Comparison of ENCODE assay signal across 24 cellular contexts in the genomic region with DNA sequence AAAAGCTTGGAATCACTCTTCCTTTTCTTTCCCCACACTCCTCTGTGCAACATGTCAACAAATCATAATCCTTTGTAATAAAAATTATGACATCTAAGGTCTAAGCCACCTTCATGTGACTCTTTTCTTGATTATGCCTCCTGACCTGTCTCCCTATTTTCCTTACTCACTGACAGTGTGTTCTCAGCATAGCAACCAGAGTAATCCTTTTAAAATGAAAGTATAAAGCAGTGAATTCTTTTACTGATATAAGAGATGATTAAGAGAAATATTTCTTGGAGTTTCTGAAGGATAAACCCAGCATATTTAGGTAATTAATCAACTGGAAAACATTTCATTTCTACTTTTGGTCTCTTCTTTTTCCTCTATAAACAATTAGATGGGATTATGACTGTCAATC. TPM values are rescaled to one million over a fixed set of nuclear protein-coding genes. Genes with fewer than 3 reads are reported as not detected.
DNase-seq lines count a peak whose midpoint lies in the region; ATAC-seq and TF ChIP-seq lines count a peak whose summit lies in the region.
"Had no signal": no experiment of that assay in that cellular context is flagged by ENCODE, and none has a peak within 500 bp of the region (broad histone marks: within the 10 kb centered on the region; RNA-seq: fewer than 3 reads in every experiment).

No MANE protein-coding gene starts in this region.

- H3K9me3 ChIP-seq in CD8-positive, alpha-beta memory T cell (ENCODE audit: low read length), result no peaks in the 10 kb centered on the region
- H3K9me3 ChIP-seq: BLaER1 treated with 17β-estradiol and CSF1 and Interleukin-3, amounts not matched to agents 10 nM and 100 nM; breast epithelium; right lobe of liver; upper lobe of right lung had no signal

- H3K4me3 ChIP-seq in CD8-positive, alpha-beta memory T cell (ENCODE audit: low read length), result no peak overlapping the region
- H3K4me3 ChIP-seq in retinal pigment epithelial cell (ENCODE audit: low read length), result no peak overlapping the region
- H3K4me3 ChIP-seq: BLaER1 treated with 17β-estradiol and CSF1 and Interleukin-3, amounts not matched to agents 10 nM and 100 nM; breast epithelium; right lobe of liver; upper lobe of right lung had no signal

- ATAC-seq in activated T-helper 17 cell treated with anti-CD3 and anti-CD28 coated beads, Interleukin-2, amount 50 U/mL, for 72 hours (replicated peaks), result no peak
- ATAC-seq: activated naive CD4-positive, alpha-beta T cell treated with anti-CD3 and anti-CD28 coated beads, Interleukin-2, amount 50 U/mL, for 72 hours; right lobe of liver; stimulated activated naive CD8-positive, alpha-beta T cell treated with anti-CD3 and anti-CD28 coated beads, Interleukin-15, amount 100 ng/mL, for 72 hours; upper lobe of right lung had no signal

- no peaks in the 10 kb centered on the region for H3K9me3 Mint-ChIP-seq in CD8-positive, alpha-beta memory T cell
- H3K9me3 Mint-ChIP-seq in activated T-helper 17 cell treated with anti-CD3 and anti-CD28 coated beads, Interleukin-2, amount 50 U/mL, for 72 hours, result no peaks in the 10 kb centered on the region
- H3K9me3 Mint-ChIP-seq: activated naive CD4-positive, alpha-beta T cell treated with anti-CD3 and anti-CD28 coated beads, Interleukin-2, amount 50 U/mL, for 72 hours; stimulated activated naive CD8-positive, alpha-beta T cell treated with anti-CD3 and anti-CD28 coated beads, Interleukin-15, amount 100 ng/mL, for 72 hours had no signal

- no peaks in the 10 kb centered on the region for H3K27me3 ChIP-seq in CD8-positive, alpha-beta memory T cell (ENCODE audit: insufficient read depth, low read length, poor library complexity, severe bottlenecking)
- H3K27me3 ChIP-seq: BLaER1 treated with 17β-estradiol and CSF1 and Interleukin-3, amounts not matched to agents 10 nM and 100 nM; breast epithelium; right lobe of liver; upper lobe of right lung had no signal

- POLR2A ChIA-PET in CD8-positive, alpha-beta memory T cell (lab: Charles Lee), result no interaction called here
- POLR2A ChIA-PET in RWPE1 (lab: Yijun Ruan, JAX; ENCODE audit: low non-redundant PET), result no interaction called here

- H3K4me3 Mint-ChIP-seq in CD8-positive, alpha-beta memory T cell, result peak overlapping the region in 1 of 7 donors; percentile 48
- no peak overlapping the region for H3K4me3 Mint-ChIP-seq in activated T-helper 17 cell treated with anti-CD3 and anti-CD28 coated beads, Interleukin-2, amount 50 U/mL, for 72 hours
- H3K4me3 Mint-ChIP-seq: stimulated activated naive CD8-positive, alpha-beta T cell treated with anti-CD3 and anti-CD28 coated beads, Interleukin-15, amount 100 ng/mL, for 72 hours had no signal

- peak overlapping the region in 5 of 8 donors; percentile 8 to 73 (median 47) for H3K27ac Mint-ChIP-seq in CD8-positive, alpha-beta memory T cell
- H3K27ac Mint-ChIP-seq in activated T-helper 17 cell treated with anti-CD3 and anti-CD28 coated beads, Interleukin-2, amount 50 U/mL, for 72 hours, result peak overlapping the region; percentile 34
- H3K27ac Mint-ChIP-seq: activated naive CD4-positive, alpha-beta T cell treated with anti-CD3 and anti-CD28 coated beads, Interleukin-2, amount 50 U/mL, for 72 hours; stimulated activated naive CD8-positive, alpha-beta T cell treated with anti-CD3 and anti-CD28 coated beads, Interleukin-15, amount 100 ng/mL, for 72 hours had no signal

- no peaks in the 10 kb centered on the region for H3K4me1 ChIP-seq in CD8-positive, alpha-beta memory T cell (ENCODE audit: insufficient read depth, low read length)
- H3K4me1 ChIP-seq: BLaER1 treated with 17β-estradiol and CSF1 and Interleukin-3, amounts not matched to agents 10 nM and 100 nM; breast epithelium; right lobe of liver had no signal

- CTCF ChIA-PET in CD8-positive, alpha-beta memory T cell (lab: Charles Lee), result no interaction called here
- CTCF ChIA-PET in RWPE1 (lab: Yijun Ruan, JAX), result no interaction called here

- peaks cover 0 to 62% (median 22%) of the 10 kb centered on the region in 3 donors for H3K36me3 Mint-ChIP-seq in CD8-positive, alpha-beta memory T cell
- peaks cover 78% of the 10 kb centered on the region for H3K36me3 Mint-ChIP-seq in activated T-helper 17 cell treated with anti-CD3 and anti-CD28 coated beads, Interleukin-2, amount 50 U/mL, for 72 hours (ENCODE audit: low read depth)

- DNase-seq in CD8-positive, alpha-beta memory T cell, result no peak
- DNase-seq in fibroblast of peridontal ligament (ENCODE audit: extremely low read depth), result peak; percentile 24
- DNase-seq in retinal pigment epithelial cell (ENCODE audit: low read depth), result peak; percentile 66
- DNase-seq in NCI-H526 treated with DMSO at 0.1 percent for 48 hours (lab: John Stamatoyannopoulos, UW), result no peak
- DNase-seq in RWPE1 (ENCODE audit: low spot score), result no peak
- DNase-seq in activated CD8-positive, alpha-beta memory T cell treated with anti-CD3 and anti-CD28 coated beads, Interleukin-2, amount 50 U/mL, for 4 hours, result no peak
- DNase-seq: activated CD4-positive, alpha-beta T cell treated with anti-CD3 and anti-CD28 coated beads, Interleukin-2, amount 50 U/mL, for 4 hours; activated T-cell treated with anti-CD3 and anti-CD28 coated beads, Interleukin-2, amount 50 U/mL, for 1 hour; DMS153; hippocampal formation; KBM-7; kidney; NCI-H2081; nucleus accumbens; right lobe of liver; stimulated activated CD4-positive, alpha-beta T cell treated with anti-CD3 and anti-CD28 coated beads, Interleukin-2, amount 100 ng/mL, for 24 hours; stimulated activated naive CD8-positive, alpha-beta T cell treated with anti-CD3 and anti-CD28 coated beads, Interleukin-15, amount 100 ng/mL, for 72 hours; T-helper 1 cell; upper lobe of right lung had no signal

- H3K27ac ChIP-seq in CD8-positive, alpha-beta memory T cell (ENCODE audit: low read depth, low read length), result no peak overlapping the region
- no peak overlapping the region for H3K27ac ChIP-seq in RWPE1
- H3K27ac ChIP-seq: BLaER1 treated with 17β-estradiol and CSF1 and Interleukin-3, amounts not matched to agents 10 nM and 100 nM; breast epithelium; right lobe of liver; upper lobe of right lung; VCaP had no signal

- no peaks in the 10 kb centered on the region for H3K27me3 Mint-ChIP-seq in CD8-positive, alpha-beta memory T cell
- no peaks in the 10 kb centered on the region for H3K27me3 Mint-ChIP-seq in activated T-helper 17 cell treated with anti-CD3 and anti-CD28 coated beads, Interleukin-2, amount 50 U/mL, for 72 hours
- H3K27me3 Mint-ChIP-seq: stimulated activated naive CD8-positive, alpha-beta T cell treated with anti-CD3 and anti-CD28 coated beads, Interleukin-15, amount 100 ng/mL, for 72 hours had no signal

- H3K4me1 Mint-ChIP-seq in CD8-positive, alpha-beta memory T cell, result peaks cover 8 to 14% (median 11%) of the 10 kb centered on the region in 3 donors
- H3K4me1 Mint-ChIP-seq in activated T-helper 17 cell treated with anti-CD3 and anti-CD28 coated beads, Interleukin-2, amount 50 U/mL, for 72 hours, result peaks cover 5% of the 10 kb centered on the region
- H3K4me1 Mint-ChIP-seq: stimulated activated naive CD8-positive, alpha-beta T cell treated with anti-CD3 and anti-CD28 coated beads, Interleukin-15, amount 100 ng/mL, for 72 hours had no signal

- TF ChIP-seq CTCF in retinal pigment epithelial cell (conservative IDR thresholded peaks at IDR 0.05; ENCODE audit: low read depth, low read length), result no peak
- no peak for TF ChIP-seq CTCF in RWPE1 (conservative IDR thresholded peaks at IDR 0.05; ENCODE audit: low read depth)

- no peaks in the 10 kb centered on the region for H3K36me3 ChIP-seq in CD8-positive, alpha-beta memory T cell (ENCODE audit: insufficient read depth, low read length)
- H3K36me3 ChIP-seq: breast epithelium had no signal

RNA-seq across cellular contexts. Expression of a gene that starts 44.7 kb away (rescaled TPM):
- 10 to 100 TPM; 39.9 to 41.5 TPM for total RNA-seq in CD8-positive, alpha-beta memory T cell
- polyA plus RNA-seq in CD8-positive, alpha-beta memory T cell, result 33.5 TPM
- 10 to 100 TPM; 55.8 to 66.0 TPM for total RNA-seq in activated T-helper 17 cell treated with anti-CD3 and anti-CD28 coated beads, Interleukin-2, amount 50 U/mL, for 72 hours

Comparison
In these comparisons a context has a peak if more than half of its experiments do, and no peak if none do; other contexts are left out.
1. DNase-seq: peak in fibroblast of peridontal ligament (single experiment) and retinal pigment epithelial cell (single experiment); none in CD8-positive, alpha-beta memory T cell (0 of 5), NCI-H526 treated with DMSO at 0.1 percent for 48 hours (single experiment), RWPE1 (single experiment) and activated CD8-positive, alpha-beta memory T cell treated with anti-CD3 and anti-CD28 coated beads, Interleukin-2, amount 50 U/mL, for 4 hours (single experiment).